ENCODE assay signal across 1 cellular context in genomic region chr6:7004581-7005297, GRCh38.
TF ChIP-seq lines count a peak whose summit lies in the region.

No MANE protein-coding gene starts in this region.

TF ChIP-seq in HepG2, 621 proteins besides CTCF, POLR2A, EP300 and RAD21 (continued from another document):
- TF ChIP-seq ARID4A (CRISPR knock-in tag; IDR thresholded peaks at IDR 0.05; ENCODE audit: borderline replicate concordance) (no peak), ZNF484 (CRISPR knock-in tag; IDR thresholded peaks at IDR 0.05; ENCODE audit: borderline replicate concordance, low read depth) (no peak), ZNF121 (CRISPR knock-in tag; IDR thresholded peaks at IDR 0.05) (peak; percentile 60), ISL2 (CRISPR knock-in tag; IDR thresholded peaks at IDR 0.05) (no peak), ZNF850 (CRISPR knock-in tag; conservative IDR thresholded peaks at IDR 0.05) (no peak)
TF ChIP-seq in HepG2: peak in this region for 1.
